16 cellular contexts compared by ENCODE assay signal in the genomic region with DNA sequence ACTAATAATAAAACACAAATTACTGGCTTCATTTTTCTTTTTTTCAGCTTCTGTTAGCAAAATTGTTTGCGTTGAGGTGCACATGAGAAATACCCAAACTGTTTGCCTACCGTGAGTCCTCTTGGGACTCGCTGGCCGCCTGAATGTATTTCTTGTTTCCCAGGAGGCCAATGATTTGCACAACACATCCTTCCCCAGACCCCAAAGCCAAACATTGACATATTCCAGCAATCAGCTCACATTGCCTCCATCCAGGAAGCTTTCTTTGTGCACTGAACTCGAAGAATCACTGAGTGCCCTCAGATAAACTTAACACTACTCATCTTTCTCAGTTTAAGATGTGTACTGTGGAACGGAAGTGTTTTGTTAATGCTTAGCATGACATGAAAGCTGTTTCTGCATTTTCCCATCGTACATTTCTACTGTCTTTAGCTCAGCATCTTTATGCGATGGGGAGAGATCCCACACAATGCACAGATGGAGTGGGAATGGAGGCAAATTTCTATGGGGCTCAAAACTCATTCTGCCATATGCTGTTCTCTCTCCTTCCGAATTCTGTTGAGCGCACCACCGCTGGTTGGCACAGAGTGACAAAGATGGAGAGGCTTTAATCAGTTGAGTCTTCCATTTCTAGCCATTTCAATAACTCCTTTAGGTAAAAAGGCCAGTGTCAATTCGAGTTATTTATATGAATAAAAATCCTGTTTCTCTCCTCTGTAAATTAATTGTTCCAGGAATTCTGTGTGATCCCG.
DNase-seq lines count a peak whose midpoint lies in the region; TF ChIP-seq lines count a peak whose summit lies in the region.
"Had no signal": no experiment of that assay in that cellular context is flagged by ENCODE, and none has a peak within 500 bp of the region (broad histone marks: within the 10 kb centered on the region; RNA-seq: fewer than 3 reads in every experiment).

No MANE protein-coding gene starts in this region.

- no peak overlapping the region for H2BK5ac ChIP-seq in mesenchymal stem cell (ENCODE audit: low read depth, low read length, poor library complexity, severe bottlenecking)

- no peak overlapping the region for H4K8ac ChIP-seq in mesenchymal stem cell (ENCODE audit: low read length)

- TF ChIP-seq EP300 in stomach (IDR thresholded peaks at IDR 0.05): no peak

- no peak overlapping the region for H3K9ac ChIP-seq in BLaER1
- H3K9ac ChIP-seq in mesenchymal stem cell (ENCODE audit: low read length): no peak overlapping the region

- H3K4me3 ChIP-seq in BLaER1 (no peak overlapping the region), mesenchymal stem cell (ENCODE audit: insufficient read depth in 1 of 2, low read depth in 1 of 2, low read length in 2 of 2) (no peak overlapping the region), stomach (no peak overlapping the region)

- no peaks in the 10 kb centered on the region for H3K27me3 Mint-ChIP-seq in T-helper 2 cell treated with Interferon-gamma antibody and Interleukin-4, amounts not matched to agents 5 μg/mL and 100 μg/mL, for 36 hours (ENCODE audit: low read depth)
- H3K27me3 Mint-ChIP-seq in activated naive CD8-positive, alpha-beta T cell treated with anti-CD3 and anti-CD28 coated beads for 36 hours: no peaks in the 10 kb centered on the region
- H3K27me3 Mint-ChIP-seq: B cell had no signal

- intact Hi-C loops in stomach (cut with DNase I; ENCODE audit: low total_unique reads): no loop called here

- H3K36me3 ChIP-seq in BLaER1 (no peaks in the 10 kb centered on the region), mesenchymal stem cell (ENCODE audit: control insufficient read depth in 1 of 2, insufficient read depth in 2 of 2, low read depth in 1 of 2, low read length in 2 of 2) (no peaks in the 10 kb centered on the region), stomach (no peaks in the 10 kb centered on the region)

- H3K4me2 ChIP-seq in BLaER1: peak overlapping the region; percentile 60
- no peak overlapping the region for H3K4me2 ChIP-seq in mesenchymal stem cell (ENCODE audit: low read length, poor library complexity, severe bottlenecking)

- H3K27ac Mint-ChIP-seq in T-helper 2 cell treated with Interferon-gamma antibody and Interleukin-4, amounts not matched to agents 5 μg/mL and 100 μg/mL, for 36 hours: no peak overlapping the region
- H3K27ac Mint-ChIP-seq in activated naive CD8-positive, alpha-beta T cell treated with anti-CD3 and anti-CD28 coated beads for 36 hours: no peak overlapping the region
- H3K27ac Mint-ChIP-seq: B cell; CD14-positive monocyte; CD8-positive, alpha-beta T cell had no signal

- H3K9me3 ChIP-seq in BLaER1 (no peaks in the 10 kb centered on the region), mesenchymal stem cell (ENCODE audit: control insufficient read depth, low read length) (no peaks in the 10 kb centered on the region), stomach (no peaks in the 10 kb centered on the region)

- H3K79me1 ChIP-seq in mesenchymal stem cell (replicated peaks; ENCODE audit: low read length, poor library complexity, severe bottlenecking): no peaks in the 10 kb centered on the region

- peak overlapping the region; percentile 49 for H2BK120ac ChIP-seq in mesenchymal stem cell (ENCODE audit: low read depth, low read length)

- H3K4me1 ChIP-seq in BLaER1: peaks cover 15% of the 10 kb centered on the region
- H3K4me1 ChIP-seq in mesenchymal stem cell (ENCODE audit: control insufficient read depth, insufficient read depth, low read depth, low read length): peaks cover 2% of the 10 kb centered on the region
- H3K4me1 ChIP-seq in stomach: no peaks in the 10 kb centered on the region

- no peak overlapping the region for H2AFZ ChIP-seq in mesenchymal stem cell (ENCODE audit: low read depth, low read length)

- H3K23ac ChIP-seq in mesenchymal stem cell (ENCODE audit: low read length in 2 of 2): no peak overlapping the region

- H3K4me3 Mint-ChIP-seq in T-helper 2 cell treated with Interferon-gamma antibody and Interleukin-4, amounts not matched to agents 5 μg/mL and 100 μg/mL, for 36 hours: no peak overlapping the region
- no peak overlapping the region for H3K4me3 Mint-ChIP-seq in activated naive CD8-positive, alpha-beta T cell treated with anti-CD3 and anti-CD28 coated beads for 36 hours
- H3K4me3 Mint-ChIP-seq: B cell; CD14-positive monocyte; CD8-positive, alpha-beta T cell had no signal

- H2BK15ac ChIP-seq in mesenchymal stem cell (ENCODE audit: low read depth, poor library complexity, severe bottlenecking): no peak overlapping the region

- 72% methylated on average over 7 of the region's 13 CpGs for WGBS in mesenchymal stem cell
- 79 to 87% (median 85%) methylated on average over 13 of the region's 13 CpGs for WGBS in stomach, 5 donors

- H3K4ac ChIP-seq in mesenchymal stem cell (ENCODE audit: low read depth in 1 of 2, low read length in 2 of 2): peak overlapping the region in 1 of 2 experiments; percentile 35

- DNase-seq in HuH-7 (ENCODE audit: low spot score) (peak; percentile 8), NCI-H2171 treated with DMSO at 0.1 percent for 48 hours (lab: John Stamatoyannopoulos, UW) (peak; percentile 59), mesenchymal stem cell (peak; percentile 15), stomach (no peak)
- DNase-seq in T-helper 2 cell treated with Interferon-gamma antibody and Interleukin-4, amounts not matched to agents 5 μg/mL and 100 μg/mL, for 36 hours (ENCODE audit: low spot score): no peak
- DNase-seq in activated effector memory CD4-positive, alpha-beta T cell treated with Interleukin-2 at 50 U/mL for 16 hours: no peak
- no peak for DNase-seq in activated naive CD8-positive, alpha-beta T cell treated with anti-CD3 and anti-CD28 coated beads for 36 hours
- DNase-seq: ACHN; CD8-positive, alpha-beta T cell; COR-L47; DMS53; GF-D8 had no signal

- no peak for TF ChIP-seq CTCF in stomach (IDR thresholded peaks at IDR 0.05)

- H3K9me3 Mint-ChIP-seq in T-helper 2 cell treated with Interferon-gamma antibody and Interleukin-4, amounts not matched to agents 5 μg/mL and 100 μg/mL, for 36 hours: peaks cover 7% of the 10 kb centered on the region
- no peaks in the 10 kb centered on the region for H3K9me3 Mint-ChIP-seq in activated naive CD8-positive, alpha-beta T cell treated with anti-CD3 and anti-CD28 coated beads for 36 hours
- H3K9me3 Mint-ChIP-seq: CD8-positive, alpha-beta T cell had no signal

- H3K14ac ChIP-seq in mesenchymal stem cell (ENCODE audit: low read length in 2 of 2): no peak overlapping the region

- no peak overlapping the region for H2BK12ac ChIP-seq in mesenchymal stem cell (ENCODE audit: low read length in 2 of 2)

- H3K27ac ChIP-seq in BLaER1 (no peak overlapping the region), mesenchymal stem cell (ENCODE audit: low read length, poor library complexity, severe bottlenecking) (no peak overlapping the region), stomach (no peak overlapping the region)
- H3K27ac ChIP-seq: HL-60 had no signal

- H3K4me1 Mint-ChIP-seq in T-helper 2 cell treated with Interferon-gamma antibody and Interleukin-4, amounts not matched to agents 5 μg/mL and 100 μg/mL, for 36 hours (ENCODE audit: low read depth): no peaks in the 10 kb centered on the region
- no peaks in the 10 kb centered on the region for H3K4me1 Mint-ChIP-seq in activated naive CD8-positive, alpha-beta T cell treated with anti-CD3 and anti-CD28 coated beads for 36 hours
- H3K4me1 Mint-ChIP-seq: B cell, CD14-positive monocyte had no signal

- H4K91ac ChIP-seq in mesenchymal stem cell (ENCODE audit: low read length): no peak overlapping the region

- H3K27me3 ChIP-seq in BLaER1 (no peaks in the 10 kb centered on the region), mesenchymal stem cell (ENCODE audit: control insufficient read depth in 1 of 2, insufficient read depth in 1 of 2, low read length in 2 of 2) (no peaks in the 10 kb centered on the region), stomach (no peaks in the 10 kb centered on the region)

- no peak overlapping the region for H2AK5ac ChIP-seq in mesenchymal stem cell (ENCODE audit: low read length, severe bottlenecking)

- no peaks in the 10 kb centered on the region for H3K36me3 Mint-ChIP-seq in T-helper 2 cell treated with Interferon-gamma antibody and Interleukin-4, amounts not matched to agents 5 μg/mL and 100 μg/mL, for 36 hours (ENCODE audit: low read depth)
- no peaks in the 10 kb centered on the region for H3K36me3 Mint-ChIP-seq in activated naive CD8-positive, alpha-beta T cell treated with anti-CD3 and anti-CD28 coated beads for 36 hours
- H3K36me3 Mint-ChIP-seq: CD14-positive monocyte; CD8-positive, alpha-beta T cell had no signal

- H4K20me1 ChIP-seq in BLaER1: no peaks in the 10 kb centered on the region

- no peak overlapping the region for H3K18ac ChIP-seq in mesenchymal stem cell (ENCODE audit: low read depth in 1 of 2, low read length in 2 of 2)

- TF ChIP-seq POLR2A in stomach (IDR thresholded peaks at IDR 0.05): no peak

Comparison
In these comparisons a context has a peak if more than half of its experiments do, and no peak if none do; other contexts are left out.
1. DNase-seq: peak in HuH-7 (single experiment), NCI-H2171 treated with DMSO at 0.1 percent for 48 hours (single experiment) and mesenchymal stem cell (single experiment); none in T-helper 2 cell treated with Interferon-gamma antibody and Interleukin-4, amounts not matched to agents 5 μg/mL and 100 μg/mL, for 36 hours (single experiment), stomach (single experiment), activated effector memory CD4-positive, alpha-beta T cell treated with Interleukin-2 at 50 U/mL for 16 hours (single experiment) and activated naive CD8-positive, alpha-beta T cell treated with anti-CD3 and anti-CD28 coated beads for 36 hours (single experiment).